ENCODE assay signal across 2 cellular contexts in the genomic region with DNA sequence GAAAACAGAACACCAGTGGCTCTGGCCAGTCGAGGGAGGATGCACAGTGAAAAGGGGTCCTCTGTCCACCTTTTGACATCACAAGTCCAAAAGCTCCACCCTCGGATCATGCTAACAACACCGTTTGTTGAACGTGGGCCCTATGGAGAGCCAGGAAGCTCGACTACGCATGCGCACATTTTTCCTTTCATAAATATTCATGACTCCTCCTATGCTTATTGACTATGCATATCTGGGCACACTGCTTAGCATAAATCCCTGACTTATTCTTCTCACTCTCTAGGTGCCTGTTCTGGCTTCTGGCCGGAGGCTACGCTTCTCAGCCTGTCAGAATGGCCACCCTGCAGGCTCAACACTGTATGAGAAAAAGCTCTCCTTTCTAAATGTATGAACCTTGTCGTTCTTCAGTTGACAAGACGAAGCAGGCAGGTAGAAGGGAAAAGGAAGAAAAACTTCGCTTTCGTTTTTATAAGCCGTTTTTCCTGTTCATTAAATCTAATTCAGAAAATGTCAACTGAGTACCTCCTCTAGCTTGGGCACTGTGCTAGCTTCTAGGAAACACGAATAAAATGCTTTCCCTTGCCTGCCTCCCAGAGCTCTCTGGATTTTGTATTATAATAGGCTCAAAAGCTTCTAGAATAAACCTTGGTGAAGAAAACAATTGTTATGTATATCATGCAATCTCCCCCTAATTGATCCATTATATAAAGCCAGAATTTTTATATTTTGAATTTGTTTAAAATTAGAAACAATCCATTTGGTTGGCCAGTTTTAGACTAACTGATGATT.
TF ChIP-seq lines count a peak whose summit lies in the region.

No MANE protein-coding gene starts in this region.

TF ChIP-seq in K562, 482 proteins besides CTCF, POLR2A, EP300 and RAD21:
- TF ChIP-seq, protein P1, sequence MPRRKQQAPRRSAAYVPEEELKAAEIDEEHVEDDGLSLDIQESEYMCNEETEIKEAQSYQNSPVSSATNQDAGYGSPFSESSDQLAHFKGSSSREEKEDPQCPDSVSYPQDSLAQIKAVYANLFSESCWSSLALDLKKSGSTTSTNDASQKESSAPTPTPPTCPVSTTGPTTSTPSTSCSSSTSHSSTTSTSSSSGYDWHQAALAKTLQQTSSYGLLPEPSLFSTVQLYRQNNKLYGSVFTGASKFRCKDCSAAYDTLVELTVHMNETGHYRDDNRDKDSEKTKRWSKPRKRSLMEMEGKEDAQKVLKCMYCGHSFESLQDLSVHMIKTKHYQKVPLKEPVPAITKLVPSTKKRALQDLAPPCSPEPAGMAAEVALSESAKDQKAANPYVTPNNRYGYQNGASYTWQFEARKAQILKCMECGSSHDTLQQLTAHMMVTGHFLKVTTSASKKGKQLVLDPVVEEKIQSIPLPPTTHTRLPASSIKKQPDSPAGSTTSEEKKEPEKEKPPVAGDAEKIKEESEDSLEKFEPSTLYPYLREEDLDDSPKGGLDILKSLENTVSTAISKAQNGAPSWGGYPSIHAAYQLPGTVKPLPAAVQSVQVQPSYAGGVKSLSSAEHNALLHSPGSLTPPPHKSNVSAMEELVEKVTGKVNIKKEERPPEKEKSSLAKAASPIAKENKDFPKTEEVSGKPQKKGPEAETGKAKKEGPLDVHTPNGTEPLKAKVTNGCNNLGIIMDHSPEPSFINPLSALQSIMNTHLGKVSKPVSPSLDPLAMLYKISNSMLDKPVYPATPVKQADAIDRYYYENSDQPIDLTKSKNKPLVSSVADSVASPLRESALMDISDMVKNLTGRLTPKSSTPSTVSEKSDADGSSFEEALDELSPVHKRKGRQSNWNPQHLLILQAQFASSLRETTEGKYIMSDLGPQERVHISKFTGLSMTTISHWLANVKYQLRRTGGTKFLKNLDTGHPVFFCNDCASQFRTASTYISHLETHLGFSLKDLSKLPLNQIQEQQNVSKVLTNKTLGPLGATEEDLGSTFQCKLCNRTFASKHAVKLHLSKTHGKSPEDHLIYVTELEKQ (CRISPR knock-in tag; IDR thresholded peaks at IDR 0.05) = no peak
- peak; percentile 67 to 76 for TF ChIP-seq NRF1 (conservative IDR thresholded peaks at IDR 0.05 in 1 of 2, IDR thresholded peaks at IDR 0.05 in 1 of 2)

TF ChIP-seq in neural cell, 6 proteins besides CTCF, POLR2A, EP300 and RAD21 (continued from another document):
- TF ChIP-seq SMC3 (conservative IDR thresholded peaks at IDR 0.05; ENCODE audit: poor library complexity) (no peak), EZH2 (IDR thresholded peaks at IDR 0.05; ENCODE audit: borderline replicate concordance, insufficient read depth, low read length, poor library complexity, severe bottlenecking) (no peak), POLR2AphosphoS5 (IDR thresholded peaks at IDR 0.05) (no peak)
